ENCODE assay signal across 20 cellular contexts in the genomic region with DNA sequence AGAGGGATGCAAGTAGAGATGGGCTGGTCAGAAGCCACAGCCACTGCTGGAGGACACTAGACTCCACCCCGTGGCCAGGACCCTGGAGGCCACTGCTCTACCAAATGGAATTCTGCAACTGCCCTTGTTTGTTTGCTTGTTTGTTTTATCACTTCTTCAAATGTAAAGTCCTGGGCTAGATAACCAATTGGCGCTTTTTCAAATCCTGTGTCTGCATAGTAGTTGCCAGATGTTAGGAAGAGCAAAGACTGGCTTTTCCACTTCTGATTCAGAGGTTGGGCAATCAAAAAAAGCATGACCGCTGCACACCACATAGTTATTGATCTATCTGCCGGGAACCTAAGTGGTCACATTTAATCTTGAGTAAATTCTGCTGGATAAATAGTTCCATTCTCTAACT.
DNase-seq lines count a peak whose midpoint lies in the region; TF ChIP-seq lines count a peak whose summit lies in the region.
"Had no signal": no experiment of that assay in that cellular context is flagged by ENCODE, and none has a peak within 500 bp of the region (broad histone marks: within the 10 kb centered on the region; RNA-seq: fewer than 3 reads in every experiment).

No MANE protein-coding gene starts in this region.

- in situ Hi-C loops in mammary epithelial cell (cut with MboI; ENCODE audit: low sequenced_read_pairs in 2 of 2): no loop called here

- H3K9me3 Mint-ChIP-seq in MCF 10A (ENCODE audit: unreplicated experiment): peaks cover 5% of the 10 kb centered on the region
- H3K9me3 Mint-ChIP-seq: CD8-positive, alpha-beta memory T cell had no signal

- H3K4me1 ChIP-seq in mammary epithelial cell (ENCODE audit: insufficient read depth, low read length): no peaks in the 10 kb centered on the region
- H3K4me1 ChIP-seq: BLaER1 treated with 17β-estradiol and CSF1 and Interleukin-3, amounts not matched to agents 10 nM and 100 nM had no signal

- no peaks in the 10 kb centered on the region for H3K27me3 ChIP-seq in mammary epithelial cell (ENCODE audit: insufficient read depth, low read length)
- H3K27me3 ChIP-seq: BLaER1 treated with 17β-estradiol and CSF1 and Interleukin-3, amounts not matched to agents 10 nM and 100 nM had no signal

- DNase-seq in mammary epithelial cell (peak; percentile 12), MCF 10A (ENCODE audit: unreplicated experiment) (no peak), RWPE1 (ENCODE audit: low spot score) (peak; percentile 16), foreskin fibroblast (peak; percentile 55 to 86), skeletal muscle cell (ENCODE audit: low read depth) (peak; percentile 56), COLO829 (ENCODE audit: low spot score) (no peak), head of caudate nucleus (no peak), NAMALWA (ENCODE audit: low spot score) (no peak)
- DNase-seq: CD8-positive, alpha-beta memory T cell; HFFc6; MV-4-11; NCI-H1436 treated with DMSO at 0.1 percent for 48 hours; NCI-H2029 treated with DMSO at 0.1 percent for 48 hours; NCI-H2171 treated with DMSO at 0.1 percent for 48 hours; NCI-H446 treated with DMSO at 0.1 percent for 48 hours; NCI-H82; Right ventricle myocardium superior had no signal

- no peaks in the 10 kb centered on the region for H3K79me2 ChIP-seq in mammary epithelial cell (ENCODE audit: insufficient read depth, low read length)

- H3K4me3 Mint-ChIP-seq in MCF 10A (ENCODE audit: unreplicated experiment): no peak overlapping the region
- H3K4me3 Mint-ChIP-seq: CD8-positive, alpha-beta memory T cell; HFFc6 had no signal

- H3K4me3 ChIP-seq in mammary epithelial cell (replicated peaks in 1 of 3; ENCODE audit: insufficient read depth in 1 of 3, low read depth in 2 of 3, low read length in 3 of 3): no peak overlapping the region
- H3K4me3 ChIP-seq in foreskin fibroblast (ENCODE audit: low read depth in 1 of 2, low read length in 2 of 2): no peak overlapping the region
- H3K4me3 ChIP-seq in skeletal muscle cell (ENCODE audit: low read depth, low read length): no peak overlapping the region
- H3K4me3 ChIP-seq: BLaER1 treated with 17β-estradiol and CSF1 and Interleukin-3, amounts not matched to agents 10 nM and 100 nM; SK-N-MC had no signal

- CTCF ChIA-PET in mammary epithelial cell (lab: Charles Lee; ENCODE audit: low non-redundant PET): interaction anchor here (0.5 kb wide), 1 partner anchor 248 kb away, joined by 3 read pairs; no protein-coding TSS in a partner anchor
- CTCF ChIA-PET in MCF 10A (lab: Yijun Ruan, JAX): no interaction called here
- CTCF ChIA-PET in RWPE1 (lab: Yijun Ruan, JAX): no interaction called here

- intact Hi-C loops in mammary epithelial cell (cut with micrococcal nuclease) (no loop called here), MCF 10A (cut with micrococcal nuclease) (no loop called here), head of caudate nucleus (cut with DNase I) (no loop called here)

- H2AFZ ChIP-seq in mammary epithelial cell (ENCODE audit: low read depth, low read length): no peak overlapping the region

- H4K20me1 ChIP-seq in mammary epithelial cell (ENCODE audit: insufficient read depth, low read length): no peaks in the 10 kb centered on the region
- H4K20me1 ChIP-seq: BLaER1 treated with 17β-estradiol and CSF1 and Interleukin-3, amounts not matched to agents 10 nM and 100 nM had no signal

- POLR2A ChIA-PET in MCF 10A (lab: Yijun Ruan, JAX) (interaction anchor here (0.6 kb wide), 1 partner anchor 9 kb away, joined by 3 read pairs; no protein-coding TSS in a partner anchor), RWPE1 (lab: Yijun Ruan, JAX; ENCODE audit: low non-redundant PET) (no interaction called here)

- H3K4me2 ChIP-seq in mammary epithelial cell (ENCODE audit: insufficient read depth, low read depth, low read length): no peak overlapping the region
- H3K4me2 ChIP-seq: BLaER1 treated with 17β-estradiol and CSF1 and Interleukin-3, amounts not matched to agents 10 nM and 100 nM had no signal

- no peaks in the 10 kb centered on the region for H3K27me3 Mint-ChIP-seq in MCF 10A (ENCODE audit: insufficient read depth, unreplicated experiment)

- H3K9ac ChIP-seq in mammary epithelial cell (ENCODE audit: insufficient read depth, low read length): no peak overlapping the region
- H3K9ac ChIP-seq: BLaER1 treated with 17β-estradiol and CSF1 and Interleukin-3, amounts not matched to agents 10 nM and 100 nM had no signal

- no TSS peak for BruUV-seq in mammary epithelial cell (replicated peaks; lab: Mats Ljungman, UMichigan)
- no TSS peak for BruUV-seq in MCF 10A (replicated peaks; lab: Mats Ljungman, UMichigan)

- no peaks in the 10 kb centered on the region for H3K36me3 Mint-ChIP-seq in MCF 10A (ENCODE audit: insufficient read depth, unreplicated experiment)
- H3K36me3 Mint-ChIP-seq: CD8-positive, alpha-beta memory T cell had no signal

- dilution Hi-C loops in mammary epithelial cell (cut with HindIII; ENCODE audit: low sequenced_read_pairs): no loop called here

- WGBS in mammary epithelial cell (ENCODE audit: low coverage, missing lambda C conversion rate): 87% methylated on average over 4 of the region's 4 CpGs

- H3K36me3 ChIP-seq in mammary epithelial cell (ENCODE audit: insufficient read depth, low read length): no peaks in the 10 kb centered on the region
- H3K36me3 ChIP-seq: BLaER1 treated with 17β-estradiol and CSF1 and Interleukin-3, amounts not matched to agents 10 nM and 100 nM had no signal

- H3K27ac Mint-ChIP-seq in MCF 10A (ENCODE audit: low read depth, unreplicated experiment): no peak overlapping the region
- H3K27ac Mint-ChIP-seq: CD8-positive, alpha-beta memory T cell; HFFc6 had no signal

- no peak for TF ChIP-seq CTCF in mammary epithelial cell (conservative IDR thresholded peaks at IDR 0.05 in 1 of 2, IDR thresholded peaks at IDR 0.05 in 1 of 2; ENCODE audit: extremely low read depth in 1 of 2, insufficient read depth in 1 of 2, low read depth in 1 of 2, low read length in 2 of 2)
- TF ChIP-seq CTCF in MCF 10A (IDR thresholded peaks at IDR 0.05; ENCODE audit: unreplicated experiment): no peak
- TF ChIP-seq CTCF in RWPE1 (conservative IDR thresholded peaks at IDR 0.05; ENCODE audit: low read depth): no peak
- TF ChIP-seq CTCF in foreskin fibroblast (IDR thresholded peaks at IDR 0.05; ENCODE audit: low read depth, low read length): no peak

- H3K27ac ChIP-seq in mammary epithelial cell (ENCODE audit: insufficient read depth, low read depth, low read length) (no peak overlapping the region), RWPE1 (no peak overlapping the region)
- H3K27ac ChIP-seq: 22Rv1; BLaER1 treated with 17β-estradiol and CSF1 and Interleukin-3, amounts not matched to agents 10 nM and 100 nM; SK-N-MC had no signal

- peaks cover 3% of the 10 kb centered on the region for H3K4me1 Mint-ChIP-seq in MCF 10A (ENCODE audit: insufficient read depth, unreplicated experiment)
- H3K4me1 Mint-ChIP-seq: CD8-positive, alpha-beta memory T cell had no signal

- H3K9me3 ChIP-seq in mammary epithelial cell (replicated peaks; ENCODE audit: insufficient read depth, low read length): no peaks in the 10 kb centered on the region
- H3K9me3 ChIP-seq: BLaER1 treated with 17β-estradiol and CSF1 and Interleukin-3, amounts not matched to agents 10 nM and 100 nM had no signal

Comparison
In these comparisons a context has a peak if more than half of its experiments do, and no peak if none do; other contexts are left out.
1. DNase-seq: peak in mammary epithelial cell (single experiment), RWPE1 (single experiment), foreskin fibroblast (2 of 2) and skeletal muscle cell (single experiment); none in MCF 10A (single experiment), COLO829 (single experiment), head of caudate nucleus (0 of 42) and NAMALWA (single experiment).